ENCODE assay signal across 28 cellular contexts in genomic region chr22:40739723-40740122, GRCh38.
DNase-seq lines count a peak whose midpoint lies in the region; ATAC-seq and TF ChIP-seq lines count a peak whose summit lies in the region.
"Had no signal": no experiment of that assay in that cellular context is flagged by ENCODE, and none has a peak within 500 bp of the region (broad histone marks: within the 10 kb centered on the region; RNA-seq: fewer than 3 reads in every experiment).

No MANE protein-coding gene starts in this region.

- no peak for TF ChIP-seq POLR2A in NB4 (IDR thresholded peaks at IDR 0.05; ENCODE audit: extremely low read depth, insufficient read length)

- no peak overlapping the region for H2AK5ac ChIP-seq in neuronal stem cell (ENCODE audit: low read depth, low read length)

- DNase-seq in activated naive CD4-positive, alpha-beta T cell treated with anti-CD3 and anti-CD28 coated beads, Interleukin-2, amount 50 U/mL, for 72 hours (ENCODE audit: low spot score in 2 of 2): no peak
- DNase-seq in activated naive CD4-positive, alpha-beta T cell treated with anti-CD3 and anti-CD28 coated beads, Interleukin-2, amount 50 U/mL, for 16 hours: no peak
- DNase-seq in NB4 (ENCODE audit: low read depth) (peak; percentile 11), fibroblast of mammary gland (ENCODE audit: low read depth) (peak; percentile 9), neuronal stem cell (ENCODE audit: low spot score) (no peak), SKM-1 treated with dmso at 0.1 percent for 144 hours (lab: John Stamatoyannopoulos, UW; ENCODE audit: unreplicated experiment) (no peak)
- DNase-seq in stimulated activated CD4-positive, alpha-beta T cell treated with anti-CD3 and anti-CD28 coated beads, Interleukin-4, amount 100 ng/mL, for 1 hour: no peak
- DNase-seq: activated naive CD4-positive, alpha-beta T cell treated with Interleukin-2 at 50 U/mL for 16 hours; activated T-cell treated with anti-CD3 and anti-CD28 coated beads, Interleukin-2, amount 50 U/mL, for 48 hours; amygdala; CD8-positive, alpha-beta T cell; effector CD8-positive, alpha-beta T cell; foreskin keratinocyte; GOT3; midbrain; natural killer cell; NCI-H1417 treated with DMSO at 0.1 percent for 48 hours; NCI-H2081 treated with DMSO at 0.1 percent for 48 hours; NCI-H446; NCI-H82; small intestine; T-helper 2 cell had no signal

- H3K27me3 ChIP-seq in neuronal stem cell (ENCODE audit: control insufficient read depth in 3 of 3, insufficient read depth in 3 of 3, low read depth in 1 of 3, low read length in 3 of 3): peaks cover 0 to 20% (median 0%) of the 10 kb centered on the region in 3 experiments
- H3K27me3 ChIP-seq: breast epithelium, foreskin keratinocyte had no signal

- H2BK120ac ChIP-seq in neuronal stem cell (ENCODE audit: low read depth, low read length): no peak overlapping the region

- no peak overlapping the region for H3K4me2 ChIP-seq in neuronal stem cell (ENCODE audit: insufficient read depth, low read length, poor library complexity, severe bottlenecking)

- no CpG with 5 or more reads among the region's 3 CpGs for WGBS in neuronal stem cell (ENCODE audit: extremely low coverage in 2 of 2, insufficient read length in 2 of 2, insufficient replicate concordance in 1 of 2), 2 donors

- no peak overlapping the region for H2BK12ac ChIP-seq in neuronal stem cell (ENCODE audit: low read length)

- no peaks in the 10 kb centered on the region for H3K9me3 ChIP-seq in neuronal stem cell (replicated peaks in 1 of 2; ENCODE audit: control insufficient read depth in 2 of 2, insufficient read depth in 1 of 2, low read depth in 1 of 2, low read length in 2 of 2)
- H3K9me3 ChIP-seq: breast epithelium had no signal

- H3K79me1 ChIP-seq in neuronal stem cell (ENCODE audit: low read depth, low read length): no peaks in the 10 kb centered on the region

- no peak overlapping the region for H3K27ac ChIP-seq in neuronal stem cell (replicated peaks; ENCODE audit: low read length)
- H3K27ac ChIP-seq: foreskin keratinocyte, RWPE1, SK-N-MC had no signal

- H3K4me3 ChIP-seq in NB4 (ENCODE audit: low read depth, low read length) (no peak overlapping the region), fibroblast of mammary gland (ENCODE audit: control insufficient read depth, low read depth, low read length) (no peak overlapping the region), neuronal stem cell (ENCODE audit: low read length in 2 of 2) (no peak overlapping the region)
- H3K4me3 ChIP-seq: breast epithelium, SK-N-MC had no signal

- no peak overlapping the region for H2BK5ac ChIP-seq in neuronal stem cell (ENCODE audit: low read length)

- TF ChIP-seq CTCF in NB4 (IDR thresholded peaks at IDR 0.05; ENCODE audit: low read depth, low read length): no peak
- no peak for TF ChIP-seq CTCF in fibroblast of mammary gland (conservative IDR thresholded peaks at IDR 0.05; ENCODE audit: control insufficient read depth, insufficient read depth, low read depth, low read length)

- H4K8ac ChIP-seq in neuronal stem cell (ENCODE audit: low read depth, low read length): no peak overlapping the region

- H3K4ac ChIP-seq in neuronal stem cell (ENCODE audit: low read length): no peak overlapping the region

- H3K36me3 ChIP-seq in neuronal stem cell (replicated peaks in 1 of 2; ENCODE audit: control insufficient read depth in 2 of 2, insufficient read depth in 2 of 2, low read length in 2 of 2): no peaks in the 10 kb centered on the region
- H3K36me3 ChIP-seq: breast epithelium had no signal

- no peak overlapping the region for H2BK15ac ChIP-seq in neuronal stem cell (ENCODE audit: low read length)

- H3K9ac ChIP-seq in neuronal stem cell (ENCODE audit: low read depth, low read length, poor library complexity): no peak overlapping the region

- no peak overlapping the region for H3K14ac ChIP-seq in neuronal stem cell (ENCODE audit: low read length)

- peak overlapping the region; percentile 20 for H3K18ac ChIP-seq in neuronal stem cell (ENCODE audit: low read length)

- H3K9me3 Mint-ChIP-seq in activated naive CD4-positive, alpha-beta T cell treated with anti-CD3 and anti-CD28 coated beads, Interleukin-2, amount 50 U/mL, for 72 hours: no peaks in the 10 kb centered on the region
- H3K9me3 Mint-ChIP-seq: CD8-positive, alpha-beta T cell; IgD-negative memory B cell; natural killer cell; type B pancreatic cell had no signal

- H3K23ac ChIP-seq in neuronal stem cell (ENCODE audit: low read depth, low read length, poor library complexity): no peak overlapping the region

- H3K36me3 Mint-ChIP-seq in activated naive CD4-positive, alpha-beta T cell treated with anti-CD3 and anti-CD28 coated beads, Interleukin-2, amount 50 U/mL, for 72 hours: no peaks in the 10 kb centered on the region
- H3K36me3 Mint-ChIP-seq: CD8-positive, alpha-beta T cell; IgD-negative memory B cell; natural killer cell; type B pancreatic cell had no signal

- peak; percentile 57 to 58 for ATAC-seq in activated naive CD4-positive, alpha-beta T cell treated with anti-CD3 and anti-CD28 coated beads, Interleukin-2, amount 50 U/mL, for 72 hours
- no peak for ATAC-seq in GM21528 (IDR thresholded peaks at IDR 0.05; ENCODE audit: low FRiP score, unreplicated experiment)
- ATAC-seq: CD8-positive, alpha-beta T cell; foreskin keratinocyte; natural killer cell had no signal

- H3K4me1 ChIP-seq in neuronal stem cell (ENCODE audit: control insufficient read depth in 2 of 2, insufficient read depth in 1 of 2, low read depth in 1 of 2, low read length in 2 of 2): no peaks in the 10 kb centered on the region
- H3K4me1 ChIP-seq: breast epithelium, foreskin keratinocyte had no signal

- no peak overlapping the region for H4K91ac ChIP-seq in neuronal stem cell (ENCODE audit: low read depth, low read length, poor library complexity)

- no peak overlapping the region for H3K27ac Mint-ChIP-seq in activated naive CD4-positive, alpha-beta T cell treated with anti-CD3 and anti-CD28 coated beads, Interleukin-2, amount 50 U/mL, for 72 hours
- H3K27ac Mint-ChIP-seq: CD8-positive, alpha-beta T cell; IgD-negative memory B cell; natural killer cell; type B pancreatic cell had no signal

- no peak overlapping the region for H2AFZ ChIP-seq in neuronal stem cell (ENCODE audit: low read length)

Comparison
In these comparisons a context has a peak if more than half of its experiments do, and no peak if none do; other contexts are left out.
1. DNase-seq: peak in NB4 (single experiment) and fibroblast of mammary gland (single experiment); none in activated naive CD4-positive, alpha-beta T cell treated with anti-CD3 and anti-CD28 coated beads, Interleukin-2, amount 50 U/mL, for 72 hours (0 of 2), activated naive CD4-positive, alpha-beta T cell treated with anti-CD3 and anti-CD28 coated beads, Interleukin-2, amount 50 U/mL, for 16 hours (single experiment), neuronal stem cell (single experiment), SKM-1 treated with dmso at 0.1 percent for 144 hours (single experiment) and stimulated activated CD4-positive, alpha-beta T cell treated with anti-CD3 and anti-CD28 coated beads, Interleukin-4, amount 100 ng/mL, for 1 hour (single experiment).